ENCODE assay signal across 9 cellular contexts in genomic region chr3:188212308-188212969, GRCh38. TPM values are rescaled to one million over a fixed set of nuclear protein-coding genes. Genes with fewer than 3 reads are reported as not detected.
A peak's percentile ranks its signal among the peaks of the same experiment; 100 is the strongest.
DNase-seq lines count a peak whose midpoint lies in the region; ATAC-seq and TF ChIP-seq lines count a peak whose summit lies in the region.
"Had no signal": no experiment of that assay in that cellular context is flagged by ENCODE, and none has a peak within 500 bp of the region (broad histone marks: within the 10 kb centered on the region; RNA-seq: fewer than 3 reads in every experiment).

No MANE protein-coding gene starts in this region.

- POLR2A ChIA-PET in CD8-positive, alpha-beta memory T cell (lab: Charles Lee), result no interaction called here

- peak overlapping the region; percentile 96 for H3K27ac Mint-ChIP-seq in chondrocyte (ENCODE audit: unreplicated experiment)
- H3K27ac Mint-ChIP-seq in CD8-positive, alpha-beta memory T cell, result no peak overlapping the region

- DNase-seq in HK-2 (ENCODE audit: unreplicated experiment) (peak; percentile 76), chondrocyte (ENCODE audit: low spot score) (no peak), right lobe of liver (no peak), thoracic aorta (ENCODE audit: low spot score) (no peak), cerebellar nuclear complex (lab: John Stamatoyannopoulos, UW) (no peak)
- DNase-seq in CD8-positive, alpha-beta memory T cell, result no peak
- no peak for DNase-seq in stimulated activated CD4-positive, alpha-beta T cell treated with anti-CD3 and anti-CD28 coated beads, Interleukin-4, amount 100 ng/mL, for 1 hour
- DNase-seq: MV-4-11 had no signal

- WGBS in right lobe of liver (ENCODE audit: insufficient coverage, low coverage, low lambda C conversion rate, missing lambda C conversion rate), result 37% methylated on average over 3 of the region's 9 CpGs

- no peaks in the 10 kb centered on the region for H3K9me3 Mint-ChIP-seq in chondrocyte (ENCODE audit: low read depth)
- no peaks in the 10 kb centered on the region for H3K9me3 Mint-ChIP-seq in CD8-positive, alpha-beta memory T cell

- peaks cover 88% of the 10 kb centered on the region for H3K4me1 Mint-ChIP-seq in chondrocyte (ENCODE audit: low read depth)
- H3K4me1 Mint-ChIP-seq in CD8-positive, alpha-beta memory T cell, result peaks cover 17 to 20% (median 17%) of the 10 kb centered on the region in 3 donors

- TF ChIP-seq CTCF in chondrocyte (IDR thresholded peaks at IDR 0.05), result no peak
- TF ChIP-seq CTCF in right lobe of liver (IDR thresholded peaks at IDR 0.05), result no peak
- no peak for TF ChIP-seq CTCF in thoracic aorta (IDR thresholded peaks at IDR 0.05)

- TF ChIP-seq POLR2A in right lobe of liver (IDR thresholded peaks at IDR 0.05), result no peak

- ATAC-seq in right lobe of liver, result peak; percentile 30 to 65 (median 49)
- peak; percentile 78 for ATAC-seq in thoracic aorta (ENCODE audit: insufficient number of reproducible peaks, low FRiP score, low read depth)
- ATAC-seq in HG02885 (IDR thresholded peaks at IDR 0.05; ENCODE audit: poor library complexity, unreplicated experiment), result no peak

- CTCF ChIA-PET in CD8-positive, alpha-beta memory T cell (lab: Charles Lee), result no interaction called here

- H3K4me3 Mint-ChIP-seq in chondrocyte (ENCODE audit: unreplicated experiment), result peak overlapping the region; percentile 84
- H3K4me3 Mint-ChIP-seq in CD8-positive, alpha-beta memory T cell, result no peak overlapping the region

- H3K4me1 ChIP-seq in right lobe of liver, result peaks cover 0 to 21% (median 4%) of the 10 kb centered on the region in 4 donors
- H3K4me1 ChIP-seq in thoracic aorta (ENCODE audit: control insufficient read depth in 1 of 2, low read depth in 2 of 2), result peaks cover 26 to 78% of the 10 kb centered on the region in 2 donors
- no peaks in the 10 kb centered on the region for H3K4me1 ChIP-seq in CD8-positive, alpha-beta memory T cell (ENCODE audit: insufficient read depth, low read length)

- H3K9me3 ChIP-seq in right lobe of liver (no peaks in the 10 kb centered on the region), thoracic aorta (no peaks in the 10 kb centered on the region)
- H3K9me3 ChIP-seq in CD8-positive, alpha-beta memory T cell (ENCODE audit: low read length), result no peaks in the 10 kb centered on the region

- H3K4me3 ChIP-seq in right lobe of liver (no peak overlapping the region), thoracic aorta (peak overlapping the region; percentile 71)
- no peak overlapping the region for H3K4me3 ChIP-seq in CD8-positive, alpha-beta memory T cell (ENCODE audit: low read length)

- H3K36me3 ChIP-seq in right lobe of liver (peaks cover 0 to 3% (median 1%) of the 10 kb centered on the region in 4 donors), thoracic aorta (no peaks in the 10 kb centered on the region)
- no peaks in the 10 kb centered on the region for H3K36me3 ChIP-seq in CD8-positive, alpha-beta memory T cell (ENCODE audit: insufficient read depth, low read length)

- intact Hi-C loops in right lobe of liver (cut with DNase I), result no loop called here

- H3K27ac ChIP-seq in right lobe of liver, result peak overlapping the region in 2 of 3 donors; percentile 40 to 52
- peak overlapping the region; percentile 98 to 99 for H3K27ac ChIP-seq in thoracic aorta
- no peak overlapping the region for H3K27ac ChIP-seq in CD8-positive, alpha-beta memory T cell (ENCODE audit: low read depth, low read length)

- no peaks in the 10 kb centered on the region for H3K27me3 Mint-ChIP-seq in chondrocyte (ENCODE audit: low read depth)
- H3K27me3 Mint-ChIP-seq in CD8-positive, alpha-beta memory T cell, result no peaks in the 10 kb centered on the region

- H3K27me3 ChIP-seq in right lobe of liver, result no peaks in the 10 kb centered on the region
- H3K27me3 ChIP-seq in thoracic aorta (replicated peaks; ENCODE audit: insufficient read depth), result no peaks in the 10 kb centered on the region
- no peaks in the 10 kb centered on the region for H3K27me3 ChIP-seq in CD8-positive, alpha-beta memory T cell (ENCODE audit: insufficient read depth, low read length, poor library complexity, severe bottlenecking)

- H3K36me3 Mint-ChIP-seq in chondrocyte (ENCODE audit: low read depth), result peaks cover 15% of the 10 kb centered on the region
- peaks cover 0 to 35% (median 24%) of the 10 kb centered on the region in 3 donors for H3K36me3 Mint-ChIP-seq in CD8-positive, alpha-beta memory T cell

RNA-seq across cellular contexts. Expression of gene LPP, which starts 58.5 kb away (rescaled TPM):
- total RNA-seq in chondrocyte (174 to 295 TPM (median 288 TPM) in 3 replicates), right lobe of liver (10 to 100 TPM; 41.5 to 90.5 (median 69.5) TPM), thoracic aorta (1,000 to 10,000 TPM; 1,568 to 1,607 TPM)
- total RNA-seq in CD8-positive, alpha-beta memory T cell, result 10 to 100 TPM; 13.4 to 18.0 TPM
- 23.5 TPM for polyA plus RNA-seq in CD8-positive, alpha-beta memory T cell
